8 cellular contexts compared by ENCODE assay signal in genomic region chr21:46325073-46325912, GRCh38. TPM values are rescaled to one million over a fixed set of nuclear protein-coding genes. Genes with fewer than 3 reads are reported as not detected.
DNase-seq lines count a peak whose midpoint lies in the region; ATAC-seq, FAIRE-seq and TF ChIP-seq lines count a peak whose summit lies in the region.

No MANE protein-coding gene starts in this region.

- peak overlapping the region; percentile 65 for H2AFZ ChIP-seq in osteoblast (ENCODE audit: low read length)

- CTCF ChIA-PET in activated naive CD4-positive, alpha-beta T cell treated with anti-CD3 and anti-CD28 coated beads, Interleukin-2, amount 10 ng/mL, durations not matched to agents 7 days and 5 days (lab: Charles Lee), result interaction anchor here (0.8 to 2.5 kb wide), 5 partner anchors 39 to 182 kb away, joined by 3 to 7 read pairs (median 6); partner anchors contain the start of gene MCM3AP

- H3K79me2 ChIP-seq in osteoblast (ENCODE audit: insufficient read depth, low read length), result peaks cover 75% of the 10 kb centered on the region

- TF ChIP-seq CTCF in D721Med (IDR thresholded peaks at IDR 0.05; ENCODE audit: insufficient read depth, missing control alignments), result peak; percentile 11
- no peak for TF ChIP-seq CTCF in osteoblast (IDR thresholded peaks at IDR 0.05; ENCODE audit: extremely low read depth, low read depth, low read length)

- peak overlapping the region; percentile 89 for H3K27ac Mint-ChIP-seq in activated naive CD4-positive, alpha-beta T cell treated with anti-CD3 and anti-CD28 coated beads, Interleukin-2, amount 10 ng/mL, durations not matched to agents 7 days and 5 days

- peak overlapping the region; percentile 93 for H3K4me2 ChIP-seq in osteoblast (ENCODE audit: insufficient read depth, low read length)

- no peak for FAIRE-seq in D721Med (lab: Jason Lieb, UNC)

- no peaks in the 10 kb centered on the region for H3K9me3 ChIP-seq in osteoblast (ENCODE audit: low read depth, low read length)

- peaks cover 4% of the 10 kb centered on the region for H3K27me3 Mint-ChIP-seq in activated naive CD4-positive, alpha-beta T cell treated with anti-CD3 and anti-CD28 coated beads, Interleukin-2, amount 10 ng/mL, durations not matched to agents 7 days and 5 days

- peaks cover 3% of the 10 kb centered on the region for H4K20me1 ChIP-seq in osteoblast (ENCODE audit: insufficient read depth, low read length)

- no peaks in the 10 kb centered on the region for H3K27me3 ChIP-seq in osteoblast (ENCODE audit: insufficient read depth, low read length)

- H3K4me3 Mint-ChIP-seq in activated naive CD4-positive, alpha-beta T cell treated with anti-CD3 and anti-CD28 coated beads, Interleukin-2, amount 10 ng/mL, durations not matched to agents 7 days and 5 days, result peak overlapping the region; percentile 90

- ATAC-seq in HG03354 (IDR thresholded peaks at IDR 0.05; ENCODE audit: poor library complexity, severe bottlenecking, unreplicated experiment) (peak; percentile 13), GM21576 (IDR thresholded peaks at IDR 0.05; ENCODE audit: unreplicated experiment) (no peak), HG02588 (IDR thresholded peaks at IDR 0.05; ENCODE audit: unreplicated experiment) (no peak)

- H3K4me1 Mint-ChIP-seq in activated naive CD4-positive, alpha-beta T cell treated with anti-CD3 and anti-CD28 coated beads, Interleukin-2, amount 10 ng/mL, durations not matched to agents 7 days and 5 days, result peaks cover 44% of the 10 kb centered on the region

- H3K36me3 Mint-ChIP-seq in activated naive CD4-positive, alpha-beta T cell treated with anti-CD3 and anti-CD28 coated beads, Interleukin-2, amount 10 ng/mL, durations not matched to agents 7 days and 5 days, result peaks cover 43% of the 10 kb centered on the region

- DNase-seq in D721Med (ENCODE audit: insufficient read length, low spot score) (no peak), OCI-M2 (lab: John Stamatoyannopoulos, UW; ENCODE audit: unreplicated experiment) (peak; percentile 86), glomerular visceral epithelial cell (ENCODE audit: extremely low spot score) (peak; percentile 48), osteoblast (ENCODE audit: insufficient read length, low spot score, missing footprints) (peak; percentile 91)
- DNase-seq in activated naive CD4-positive, alpha-beta T cell treated with anti-CD3 and anti-CD28 coated beads, Interleukin-2, amount 10 ng/mL, durations not matched to agents 7 days and 5 days, result peak; percentile 58

- peaks cover 15% of the 10 kb centered on the region for H3K36me3 ChIP-seq in osteoblast (ENCODE audit: insufficient read depth, low read length)

- no peaks in the 10 kb centered on the region for H3K9me3 Mint-ChIP-seq in activated naive CD4-positive, alpha-beta T cell treated with anti-CD3 and anti-CD28 coated beads, Interleukin-2, amount 10 ng/mL, durations not matched to agents 7 days and 5 days

- peak overlapping the region; percentile 97 for H3K4me3 ChIP-seq in osteoblast (ENCODE audit: insufficient read depth, low read length)

- peaks cover 23% of the 10 kb centered on the region for H3K4me1 ChIP-seq in osteoblast (ENCODE audit: insufficient read depth, low read length)

- peak overlapping the region; percentile 15 for H3K27ac ChIP-seq in osteoblast (ENCODE audit: low read depth, low read length)

RNA-seq across cellular contexts. Expression of gene PCNT, which starts 1.3 kb away (rescaled TPM):
- total RNA-seq in osteoblast, result 19.2 and 23.0 TPM in 2 replicates

RNA-seq across cellular contexts. Expression of gene C21orf58, which starts 1.6 kb away (rescaled TPM):
- total RNA-seq in osteoblast, result 2.2 and 3.2 TPM in 2 replicates

RNA-seq across cellular contexts. Expression of gene YBEY, which starts 39.2 kb away (rescaled TPM):
- 12.4 and 18.8 TPM in 2 replicates for total RNA-seq in osteoblast

RNA-seq across cellular contexts. Expression of gene MCM3AP, which starts 39.9 kb away (rescaled TPM):
- 63.6 and 64.8 TPM in 2 replicates for total RNA-seq in osteoblast
